ENCODE assay signal across 32 cellular contexts in the genomic region with DNA sequence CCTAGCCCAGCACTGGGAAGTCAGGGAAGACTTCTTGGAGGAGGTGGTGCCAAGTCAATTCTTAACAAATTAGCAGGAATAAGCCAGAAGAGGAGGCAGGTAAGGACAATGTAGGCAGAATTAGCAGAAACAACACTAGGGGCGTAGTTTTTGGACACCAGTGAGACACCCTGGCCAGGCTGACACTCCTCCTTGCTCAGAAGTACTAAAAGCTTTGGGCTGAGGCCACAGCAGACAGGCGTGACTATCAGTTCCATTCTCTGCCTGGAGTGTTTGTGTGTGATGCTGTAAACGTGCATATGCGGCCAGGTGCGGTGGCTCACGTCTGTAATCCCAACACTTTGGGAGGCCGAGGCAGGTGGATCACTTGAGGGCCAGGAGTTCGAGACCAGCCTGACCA. TPM values are rescaled to one million over a fixed set of nuclear protein-coding genes. Genes with fewer than 3 reads are reported as not detected.
"Had no signal": no experiment of that assay in that cellular context is flagged by ENCODE, and none has a peak within 500 bp of the region (broad histone marks: within the 10 kb centered on the region; RNA-seq: fewer than 3 reads in every experiment).

No MANE protein-coding gene starts in this region.

- FAIRE-seq: frontal cortex had no signal

- H3K36me3 ChIP-seq: ascending aorta, breast epithelium, cardiac muscle cell, heart left ventricle had no signal

- H3K9me3 Mint-ChIP-seq: activated CD4-positive, alpha-beta memory T cell treated with anti-CD3 and anti-CD28 coated beads, Interleukin-2, amount 10 ng/mL, durations not matched to agents 7 days and 5 days; activated CD4-positive, alpha-beta T cell treated with anti-CD3 and anti-CD28 coated beads, Interleukin-2, amount 10 ng/mL, durations not matched to agents 7 days and 5 days; activated naive CD4-positive, alpha-beta T cell treated with anti-CD3 and anti-CD28 coated beads, Interleukin-2, amount 10 ng/mL, durations not matched to agents 7 days and 5 days; activated naive CD4-positive, alpha-beta T cell treated with anti-CD3 and anti-CD28 coated beads, Interleukin-2, amount 50 U/mL, for 72 hours; activated naive CD8-positive, alpha-beta T cell treated with anti-CD3 and anti-CD28 coated beads, Interleukin-2, amount 10 ng/mL, durations not matched to agents 7 days and 5 days; activated T-cell treated with anti-CD3 and anti-CD28 coated beads, Interleukin-2, amount 50 U/mL, for 24 hours; activated T-cell treated with anti-CD3 and anti-CD28 coated beads, Interleukin-2, amount 50 U/mL, for 72 hours; brain; dendritic cell treated with granulocyte-macrophage colony-stimulating factor and Interleukin-4, amounts not matched to agents 40 ng/mL and 50 ng/mL, for 4 days; endodermal cell; T-helper 2 cell treated with Interferon-gamma antibody and Interleukin-4, amounts not matched to agents 5 μg/mL and 100 μg/mL, for 36 hours had no signal

- H3K4me3 Mint-ChIP-seq: activated CD4-positive, alpha-beta memory T cell treated with anti-CD3 and anti-CD28 coated beads, Interleukin-2, amount 10 ng/mL, durations not matched to agents 7 days and 5 days; activated CD4-positive, alpha-beta T cell treated with anti-CD3 and anti-CD28 coated beads, Interleukin-2, amount 10 ng/mL, durations not matched to agents 7 days and 5 days; activated naive CD4-positive, alpha-beta T cell treated with anti-CD3 and anti-CD28 coated beads, Interleukin-2, amount 10 ng/mL, durations not matched to agents 7 days and 5 days; activated naive CD8-positive, alpha-beta T cell treated with anti-CD3 and anti-CD28 coated beads, Interleukin-2, amount 10 ng/mL, durations not matched to agents 7 days and 5 days; activated T-cell treated with anti-CD3 and anti-CD28 coated beads, Interleukin-2, amount 50 U/mL, for 24 hours; activated T-cell treated with anti-CD3 and anti-CD28 coated beads, Interleukin-2, amount 50 U/mL, for 72 hours; brain; dendritic cell treated with granulocyte-macrophage colony-stimulating factor and Interleukin-4, amounts not matched to agents 40 ng/mL and 50 ng/mL, for 4 days; endodermal cell; T-helper 17 cell; T-helper 2 cell treated with Interferon-gamma antibody and Interleukin-4, amounts not matched to agents 5 μg/mL and 100 μg/mL, for 36 hours had no signal

- H3K27me3 ChIP-seq: ascending aorta, breast epithelium, cardiac muscle cell had no signal

- H3K9me3 ChIP-seq: ascending aorta, breast epithelium, heart left ventricle had no signal

- H3K27me3 Mint-ChIP-seq: activated CD4-positive, alpha-beta memory T cell treated with anti-CD3 and anti-CD28 coated beads, Interleukin-2, amount 10 ng/mL, durations not matched to agents 7 days and 5 days; activated CD4-positive, alpha-beta T cell treated with anti-CD3 and anti-CD28 coated beads, Interleukin-2, amount 10 ng/mL, durations not matched to agents 7 days and 5 days; brain had no signal

- H3K4me3 ChIP-seq: ascending aorta, breast epithelium, cardiac muscle cell, coronary artery, dorsolateral prefrontal cortex, heart left ventricle had no signal

- H3K27ac Mint-ChIP-seq: activated CD4-positive, alpha-beta memory T cell treated with anti-CD3 and anti-CD28 coated beads, Interleukin-2, amount 10 ng/mL, durations not matched to agents 7 days and 5 days; activated CD4-positive, alpha-beta T cell treated with anti-CD3 and anti-CD28 coated beads, Interleukin-2, amount 10 ng/mL, durations not matched to agents 7 days and 5 days; activated naive CD4-positive, alpha-beta T cell treated with anti-CD3 and anti-CD28 coated beads, Interleukin-2, amount 10 ng/mL, durations not matched to agents 7 days and 5 days; activated naive CD4-positive, alpha-beta T cell treated with anti-CD3 and anti-CD28 coated beads, Interleukin-2, amount 50 U/mL, for 72 hours; activated naive CD8-positive, alpha-beta T cell treated with anti-CD3 and anti-CD28 coated beads, Interleukin-2, amount 10 ng/mL, durations not matched to agents 7 days and 5 days; activated T-cell treated with anti-CD3 and anti-CD28 coated beads, Interleukin-2, amount 50 U/mL, for 24 hours; activated T-cell treated with anti-CD3 and anti-CD28 coated beads, Interleukin-2, amount 50 U/mL, for 72 hours; dendritic cell treated with granulocyte-macrophage colony-stimulating factor and Interleukin-4, amounts not matched to agents 40 ng/mL and 50 ng/mL, for 4 days; endodermal cell; T-helper 17 cell; T-helper 2 cell treated with Interferon-gamma antibody and Interleukin-4, amounts not matched to agents 5 μg/mL and 100 μg/mL, for 36 hours had no signal

- H3K27ac ChIP-seq: ascending aorta, breast epithelium, cardiac muscle cell, coronary artery, dorsolateral prefrontal cortex, heart left ventricle had no signal

- DNase-seq: activated CD4-positive, alpha-beta memory T cell treated with anti-CD3 and anti-CD28 coated beads, Interleukin-2, amount 10 ng/mL, durations not matched to agents 7 days and 5 days; activated CD4-positive, alpha-beta T cell treated with anti-CD3 and anti-CD28 coated beads for 1 hour; activated CD4-positive, alpha-beta T cell treated with anti-CD3 and anti-CD28 coated beads for 4 hours; activated CD4-positive, alpha-beta T cell treated with anti-CD3 and anti-CD28 coated beads, Interleukin-2, amount 10 ng/mL, durations not matched to agents 7 days and 5 days; activated CD4-positive, alpha-beta T cell treated with anti-CD3 and anti-CD28 coated beads, Interleukin-2, amount 50 U/mL, for 4 hours; activated CD8-positive, alpha-beta memory T cell treated with anti-CD3 and anti-CD28 coated beads, Interleukin-2, amount 50 U/mL, for 48 hours; activated gamma-delta T cell; activated naive CD4-positive, alpha-beta T cell; activated naive CD4-positive, alpha-beta T cell treated with anti-CD3 and anti-CD28 coated beads, Interleukin-2, amount 10 ng/mL, durations not matched to agents 7 days and 5 days; activated naive CD8-positive, alpha-beta T cell treated with anti-CD3 and anti-CD28 coated beads, Interleukin-2, amount 10 ng/mL, durations not matched to agents 7 days and 5 days; activated T-cell treated with anti-CD3 and anti-CD28 coated beads for 4 hours; activated T-cell treated with anti-CD3 and anti-CD28 coated beads, Interleukin-2, amount 50 U/mL, for 24 hours; activated T-cell treated with anti-CD3 and anti-CD28 coated beads, Interleukin-2, amount 50 U/mL, for 72 hours; central memory CD4-positive, alpha-beta T cell; cerebellar nuclear complex; dorsolateral prefrontal cortex; effector memory CD4-positive, alpha-beta T cell; endodermal cell; foreskin fibroblast; heart left ventricle; T-helper 17 cell; T1000 had no signal

- ATAC-seq: activated naive CD4-positive, alpha-beta T cell treated with anti-CD3 and anti-CD28 coated beads, Interleukin-2, amount 50 U/mL, for 72 hours; activated T-cell treated with anti-CD3 and anti-CD28 coated beads, Interleukin-2, amount 50 U/mL, for 72 hours; esophagus mucosa; heart left ventricle; T-helper 17 cell had no signal

- H3K4me1 Mint-ChIP-seq: activated CD4-positive, alpha-beta memory T cell treated with anti-CD3 and anti-CD28 coated beads, Interleukin-2, amount 10 ng/mL, durations not matched to agents 7 days and 5 days; activated CD4-positive, alpha-beta T cell treated with anti-CD3 and anti-CD28 coated beads, Interleukin-2, amount 10 ng/mL, durations not matched to agents 7 days and 5 days; activated naive CD4-positive, alpha-beta T cell treated with anti-CD3 and anti-CD28 coated beads, Interleukin-2, amount 10 ng/mL, durations not matched to agents 7 days and 5 days; activated naive CD8-positive, alpha-beta T cell treated with anti-CD3 and anti-CD28 coated beads, Interleukin-2, amount 10 ng/mL, durations not matched to agents 7 days and 5 days; T-helper 17 cell had no signal

- H3K4me1 ChIP-seq: ascending aorta, breast epithelium, heart left ventricle had no signal

RNA-seq across cellular contexts. Expression of gene PHF21B, which starts 36.0 kb away (rescaled TPM):
- total RNA-seq: activated CD4-positive, alpha-beta memory T cell treated with anti-CD3 and anti-CD28 coated beads, Interleukin-2, amount 10 ng/mL, durations not matched to agents 7 days and 5 days; activated CD4-positive, alpha-beta T cell treated with anti-CD3 and anti-CD28 coated beads, Interleukin-2, amount 10 ng/mL, durations not matched to agents 7 days and 5 days; activated naive CD8-positive, alpha-beta T cell treated with anti-CD3 and anti-CD28 coated beads, Interleukin-2, amount 10 ng/mL, durations not matched to agents 7 days and 5 days; ascending aorta; esophagus mucosa; T-helper 17 cell had no signal
